Comparison of ENCODE assay signal across 1 cellular context in genomic region chr15:65132841-65133549, GRCh38.
TF ChIP-seq lines count a peak whose summit lies in the region.

No MANE protein-coding gene starts in this region.

TF ChIP-seq in IMR-90, 13 proteins besides CTCF, POLR2A, EP300 and RAD21:
- no peak for TF ChIP-seq BHLHE40 (IDR thresholded peaks at IDR 0.05; ENCODE audit: low read depth, low read length)
- 0 out of 2 replicates have a peak, but pooled peaks have one; percentile 69 for TF ChIP-seq CHD1 (IDR thresholded peaks at IDR 0.05; ENCODE audit: low read depth, low read length)
TF ChIP-seq in IMR-90: peak in this region for 1.
